In the genomic region with DNA sequence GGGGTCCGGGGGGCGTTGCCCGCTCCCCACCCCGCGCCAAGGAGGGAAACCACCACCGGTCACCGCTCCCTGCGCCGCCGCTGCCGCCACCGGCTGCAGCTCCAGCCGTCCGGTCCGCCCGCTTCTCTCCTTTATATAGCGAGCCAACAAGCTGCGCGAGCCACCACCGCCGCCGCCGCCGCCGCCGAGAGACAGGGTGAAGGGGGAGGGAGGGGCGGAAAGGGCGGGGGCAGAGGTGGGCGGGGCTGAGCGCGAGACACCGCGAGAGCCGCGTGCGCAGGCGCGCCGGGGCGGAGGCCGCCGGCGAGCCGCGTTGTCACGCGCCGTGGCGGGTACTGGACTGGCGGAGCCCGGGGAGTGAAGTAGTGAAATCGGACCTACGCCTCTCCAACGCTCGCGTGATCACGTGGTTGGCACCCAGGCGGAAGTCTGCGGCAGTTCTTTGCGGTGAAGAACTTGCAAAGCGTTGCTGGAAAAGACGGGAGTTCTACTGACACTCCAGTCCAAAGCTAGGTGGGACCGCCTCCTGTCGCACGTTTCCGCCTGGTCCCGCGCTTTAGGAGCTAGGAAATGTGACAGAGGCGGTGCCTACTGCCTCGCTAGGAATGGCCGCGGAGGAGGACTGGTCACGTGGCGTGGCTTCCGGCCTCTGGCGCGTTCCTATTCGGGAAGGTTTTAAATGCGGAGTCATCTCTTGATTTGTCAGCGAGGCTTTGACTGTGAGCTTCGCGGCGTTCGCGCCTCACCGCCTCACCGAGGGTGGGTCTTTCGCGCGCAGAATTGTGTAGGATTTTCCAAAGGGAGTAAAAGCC, we compare ENCODE assay signal across 1 cellular context.
TF ChIP-seq lines count a peak whose summit lies in the region.

TSS of gene GTF2A1 (minus strand) at position 193 of the 812 bp plus-strand sequence. CDS start 441 bp downstream, outside the sequence.

TF ChIP-seq in HepG2, 621 proteins besides CTCF, POLR2A, EP300 and RAD21 (continued from another document and continues in another):
- TF ChIP-seq, protein P1, sequence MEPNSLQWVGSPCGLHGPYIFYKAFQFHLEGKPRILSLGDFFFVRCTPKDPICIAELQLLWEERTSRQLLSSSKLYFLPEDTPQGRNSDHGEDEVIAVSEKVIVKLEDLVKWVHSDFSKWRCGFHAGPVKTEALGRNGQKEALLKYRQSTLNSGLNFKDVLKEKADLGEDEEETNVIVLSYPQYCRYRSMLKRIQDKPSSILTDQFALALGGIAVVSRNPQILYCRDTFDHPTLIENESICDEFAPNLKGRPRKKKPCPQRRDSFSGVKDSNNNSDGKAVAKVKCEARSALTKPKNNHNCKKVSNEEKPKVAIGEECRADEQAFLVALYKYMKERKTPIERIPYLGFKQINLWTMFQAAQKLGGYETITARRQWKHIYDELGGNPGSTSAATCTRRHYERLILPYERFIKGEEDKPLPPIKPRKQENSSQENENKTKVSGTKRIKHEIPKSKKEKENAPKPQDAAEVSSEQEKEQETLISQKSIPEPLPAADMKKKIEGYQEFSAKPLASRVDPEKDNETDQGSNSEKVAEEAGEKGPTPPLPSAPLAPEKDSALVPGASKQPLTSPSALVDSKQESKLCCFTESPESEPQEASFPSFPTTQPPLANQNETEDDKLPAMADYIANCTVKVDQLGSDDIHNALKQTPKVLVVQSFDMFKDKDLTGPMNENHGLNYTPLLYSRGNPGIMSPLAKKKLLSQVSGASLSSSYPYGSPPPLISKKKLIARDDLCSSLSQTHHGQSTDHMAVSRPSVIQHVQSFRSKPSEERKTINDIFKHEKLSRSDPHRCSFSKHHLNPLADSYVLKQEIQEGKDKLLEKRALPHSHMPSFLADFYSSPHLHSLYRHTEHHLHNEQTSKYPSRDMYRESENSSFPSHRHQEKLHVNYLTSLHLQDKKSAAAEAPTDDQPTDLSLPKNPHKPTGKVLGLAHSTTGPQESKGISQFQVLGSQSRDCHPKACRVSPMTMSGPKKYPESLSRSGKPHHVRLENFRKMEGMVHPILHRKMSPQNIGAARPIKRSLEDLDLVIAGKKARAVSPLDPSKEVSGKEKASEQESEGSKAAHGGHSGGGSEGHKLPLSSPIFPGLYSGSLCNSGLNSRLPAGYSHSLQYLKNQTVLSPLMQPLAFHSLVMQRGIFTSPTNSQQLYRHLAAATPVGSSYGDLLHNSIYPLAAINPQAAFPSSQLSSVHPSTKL (CRISPR knock-in tag; IDR thresholded peaks at IDR 0.05): peak; percentile 38; the same call in 1 of the 2 replicates
- peak; percentile 57; the same call in 1 of the 2 replicates for TF ChIP-seq NFE2 (CRISPR knock-in tag; IDR thresholded peaks at IDR 0.05)
- TF ChIP-seq, protein P2, sequence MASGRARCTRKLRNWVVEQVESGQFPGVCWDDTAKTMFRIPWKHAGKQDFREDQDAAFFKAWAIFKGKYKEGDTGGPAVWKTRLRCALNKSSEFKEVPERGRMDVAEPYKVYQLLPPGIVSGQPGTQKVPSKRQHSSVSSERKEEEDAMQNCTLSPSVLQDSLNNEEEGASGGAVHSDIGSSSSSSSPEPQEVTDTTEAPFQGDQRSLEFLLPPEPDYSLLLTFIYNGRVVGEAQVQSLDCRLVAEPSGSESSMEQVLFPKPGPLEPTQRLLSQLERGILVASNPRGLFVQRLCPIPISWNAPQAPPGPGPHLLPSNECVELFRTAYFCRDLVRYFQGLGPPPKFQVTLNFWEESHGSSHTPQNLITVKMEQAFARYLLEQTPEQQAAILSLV (CRISPR knock-in tag; IDR thresholded peaks at IDR 0.05; ENCODE audit: borderline replicate concordance): peak; percentile 93
- TF ChIP-seq MEIS1 (CRISPR knock-in tag; IDR thresholded peaks at IDR 0.05; ENCODE audit: borderline replicate concordance): peak; percentile 68; the same call in 1 of the 2 replicates
- TF ChIP-seq MED8 (CRISPR knock-in tag; IDR thresholded peaks at IDR 0.05; ENCODE audit: insufficient replicate concordance): peak; percentile 55
- TF ChIP-seq SMYD3 (CRISPR knock-in tag; IDR thresholded peaks at IDR 0.05): no peak
- TF ChIP-seq ZNF775 (CRISPR knock-in tag; IDR thresholded peaks at IDR 0.05; ENCODE audit: borderline replicate concordance): no peak
- peak; percentile 83; the same call in 1 of the 2 replicates for TF ChIP-seq NFIB (CRISPR knock-in tag; IDR thresholded peaks at IDR 0.05; ENCODE audit: borderline replicate concordance)
- TF ChIP-seq NR1H2 (CRISPR knock-in tag; IDR thresholded peaks at IDR 0.05; ENCODE audit: borderline replicate concordance, low read depth): no peak
- TF ChIP-seq ZKSCAN1 (IDR thresholded peaks at IDR 0.05; ENCODE audit: low read length): peak; percentile 10; the same call in 1 of the 2 replicates
- TF ChIP-seq MTF2 (CRISPR knock-in tag; IDR thresholded peaks at IDR 0.05; ENCODE audit: borderline replicate concordance): peak; percentile 70; the same call in 1 of the 2 replicates
- TF ChIP-seq EHMT2 (IDR thresholded peaks at IDR 0.05; ENCODE audit: borderline replicate concordance, low read depth, low read length): no peak
- TF ChIP-seq RBFOX2 (IDR thresholded peaks at IDR 0.05; ENCODE audit: low read depth, low read length): peak; percentile 91
- peak; percentile 79; the same call in 1 of the 2 replicates for TF ChIP-seq KLF12 (CRISPR knock-in tag; IDR thresholded peaks at IDR 0.05; ENCODE audit: borderline replicate concordance)
- peak; percentile 26; the same call in 1 of the 2 replicates for TF ChIP-seq JDP2 (CRISPR knock-in tag; IDR thresholded peaks at IDR 0.05; ENCODE audit: borderline replicate concordance)
- TF ChIP-seq ZFP36L1 (CRISPR knock-in tag; IDR thresholded peaks at IDR 0.05): peak; percentile 38; the same call in 1 of the 2 replicates
- TF ChIP-seq MXD3 (CRISPR knock-in tag; IDR thresholded peaks at IDR 0.05): peak; percentile 89
- peak; percentile 92; the same call in 1 of the 2 replicates for TF ChIP-seq ZNF576 (CRISPR knock-in tag; IDR thresholded peaks at IDR 0.05)
- TF ChIP-seq SRY (CRISPR knock-in tag; IDR thresholded peaks at IDR 0.05): peak; percentile 67; the same call in 1 of the 2 replicates
- TF ChIP-seq TRIM24 (CRISPR knock-in tag; IDR thresholded peaks at IDR 0.05): no peak
- TF ChIP-seq, protein P3, sequence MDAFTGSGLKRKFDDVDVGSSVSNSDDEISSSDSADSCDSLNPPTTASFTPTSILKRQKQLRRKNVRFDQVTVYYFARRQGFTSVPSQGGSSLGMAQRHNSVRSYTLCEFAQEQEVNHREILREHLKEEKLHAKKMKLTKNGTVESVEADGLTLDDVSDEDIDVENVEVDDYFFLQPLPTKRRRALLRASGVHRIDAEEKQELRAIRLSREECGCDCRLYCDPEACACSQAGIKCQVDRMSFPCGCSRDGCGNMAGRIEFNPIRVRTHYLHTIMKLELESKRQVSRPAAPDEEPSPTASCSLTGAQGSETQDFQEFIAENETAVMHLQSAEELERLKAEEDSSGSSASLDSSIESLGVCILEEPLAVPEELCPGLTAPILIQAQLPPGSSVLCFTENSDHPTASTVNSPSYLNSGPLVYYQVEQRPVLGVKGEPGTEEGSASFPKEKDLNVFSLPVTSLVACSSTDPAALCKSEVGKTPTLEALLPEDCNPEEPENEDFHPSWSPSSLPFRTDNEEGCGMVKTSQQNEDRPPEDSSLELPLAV (CRISPR knock-in tag; conservative IDR thresholded peaks at IDR 0.05; ENCODE audit: low read depth): no peak
- TF ChIP-seq KDM2A (CRISPR knock-in tag; IDR thresholded peaks at IDR 0.05; ENCODE audit: borderline replicate concordance, low read depth): peak; percentile 67
- peak; percentile 81 for TF ChIP-seq PHF20 (CRISPR knock-in tag; IDR thresholded peaks at IDR 0.05)
- TF ChIP-seq GRHL1 (CRISPR knock-in tag; conservative IDR thresholded peaks at IDR 0.05): no peak
- TF ChIP-seq, protein P4, sequence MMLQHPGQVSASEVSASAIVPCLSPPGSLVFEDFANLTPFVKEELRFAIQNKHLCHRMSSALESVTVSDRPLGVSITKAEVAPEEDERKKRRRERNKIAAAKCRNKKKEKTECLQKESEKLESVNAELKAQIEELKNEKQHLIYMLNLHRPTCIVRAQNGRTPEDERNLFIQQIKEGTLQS (CRISPR knock-in tag; IDR thresholded peaks at IDR 0.05): peak; percentile 39; the same call in 1 of the 2 replicates
- TF ChIP-seq ZFP91 (CRISPR knock-in tag; IDR thresholded peaks at IDR 0.05; ENCODE audit: borderline replicate concordance): peak; percentile 81; the same call in 1 of the 2 replicates
- TF ChIP-seq, protein P5, sequence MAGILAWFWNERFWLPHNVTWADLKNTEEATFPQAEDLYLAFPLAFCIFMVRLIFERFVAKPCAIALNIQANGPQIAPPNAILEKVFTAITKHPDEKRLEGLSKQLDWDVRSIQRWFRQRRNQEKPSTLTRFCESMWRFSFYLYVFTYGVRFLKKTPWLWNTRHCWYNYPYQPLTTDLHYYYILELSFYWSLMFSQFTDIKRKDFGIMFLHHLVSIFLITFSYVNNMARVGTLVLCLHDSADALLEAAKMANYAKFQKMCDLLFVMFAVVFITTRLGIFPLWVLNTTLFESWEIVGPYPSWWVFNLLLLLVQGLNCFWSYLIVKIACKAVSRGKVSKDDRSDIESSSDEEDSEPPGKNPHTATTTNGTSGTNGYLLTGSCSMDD (CRISPR knock-in tag; IDR thresholded peaks at IDR 0.05): no peak; the same call in 1 of the 2 replicates
- peak; percentile 57; the same call in 1 of the 2 replicates for TF ChIP-seq HES4 (CRISPR knock-in tag; IDR thresholded peaks at IDR 0.05; ENCODE audit: borderline replicate concordance)
- no peak for TF ChIP-seq ZNF75D (CRISPR knock-in tag; IDR thresholded peaks at IDR 0.05; ENCODE audit: borderline replicate concordance)
- TF ChIP-seq ZMYM4 (CRISPR knock-in tag; IDR thresholded peaks at IDR 0.05): peak; percentile 97
- TF ChIP-seq DMTF1 (CRISPR knock-in tag; IDR thresholded peaks at IDR 0.05): no peak
- TF ChIP-seq, protein P6, sequence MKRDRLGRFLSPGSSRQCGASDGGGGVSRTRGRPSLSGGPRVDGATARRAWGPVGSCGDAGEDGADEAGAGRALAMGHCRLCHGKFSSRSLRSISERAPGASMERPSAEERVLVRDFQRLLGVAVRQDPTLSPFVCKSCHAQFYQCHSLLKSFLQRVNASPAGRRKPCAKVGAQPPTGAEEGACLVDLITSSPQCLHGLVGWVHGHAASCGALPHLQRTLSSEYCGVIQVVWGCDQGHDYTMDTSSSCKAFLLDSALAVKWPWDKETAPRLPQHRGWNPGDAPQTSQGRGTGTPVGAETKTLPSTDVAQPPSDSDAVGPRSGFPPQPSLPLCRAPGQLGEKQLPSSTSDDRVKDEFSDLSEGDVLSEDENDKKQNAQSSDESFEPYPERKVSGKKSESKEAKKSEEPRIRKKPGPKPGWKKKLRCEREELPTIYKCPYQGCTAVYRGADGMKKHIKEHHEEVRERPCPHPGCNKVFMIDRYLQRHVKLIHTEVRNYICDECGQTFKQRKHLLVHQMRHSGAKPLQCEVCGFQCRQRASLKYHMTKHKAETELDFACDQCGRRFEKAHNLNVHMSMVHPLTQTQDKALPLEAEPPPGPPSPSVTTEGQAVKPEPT (CRISPR knock-in tag; IDR thresholded peaks at IDR 0.05; ENCODE audit: low read depth): no peak
- no peak for TF ChIP-seq CCAR2 (optimal IDR thresholded peaks at IDR 0.05; ENCODE audit: low read depth, low read length)
- 0 out of 2 replicates have a peak, but pooled peaks have one; percentile 14 for TF ChIP-seq ZNF589 (CRISPR knock-in tag; conservative IDR thresholded peaks at IDR 0.05)
- no peak for TF ChIP-seq ZNF382 (CRISPR knock-in tag; IDR thresholded peaks at IDR 0.05; ENCODE audit: borderline replicate concordance)
